Comparison of ENCODE assay signal across 25 cellular contexts in genomic region chr19:33554391-33554790, GRCh38.
"Had no signal": no experiment of that assay in that cellular context is flagged by ENCODE, and none has a peak within 500 bp of the region (broad histone marks: within the 10 kb centered on the region; RNA-seq: fewer than 3 reads in every experiment).

No MANE protein-coding gene starts in this region.

- DNase-seq: activated CD4-positive, alpha-beta T cell treated with anti-CD3 and anti-CD28 coated beads, Interleukin-2, amount 50 U/mL, for 1 hour; activated CD8-positive, alpha-beta T cell treated with anti-CD3 and anti-CD28 coated beads for 36 hours; activated naive CD4-positive, alpha-beta T cell; activated T-cell treated with anti-CD3 and anti-CD28 coated beads, Interleukin-2, amount 50 U/mL, for 4 hours; body of pancreas; cerebellar nuclear complex; colonic mucosa; effector CD8-positive, alpha-beta T cell; erythroblast; gastrocnemius medialis; glutamatergic neuron; left ventricle myocardium inferior; mucosa of descending colon; small intestine; stimulated activated CD4-positive, alpha-beta T cell treated with anti-CD3 and anti-CD28 coated beads, Interleukin-4, amount 100 ng/mL, for 24 hours; T-helper 2 cell had no signal

- H3K9me3 ChIP-seq: body of pancreas, colonic mucosa, gastrocnemius medialis, left ventricle myocardium inferior, mucosa of descending colon, neutrophil, sigmoid colon, thoracic aorta had no signal

- FAIRE-seq: small intestine had no signal

- H3K27me3 ChIP-seq: body of pancreas, cardiac muscle cell, colonic mucosa, neutrophil, sigmoid colon had no signal

- H3K27ac ChIP-seq: body of pancreas, cardiac muscle cell, colonic mucosa, gastrocnemius medialis, left ventricle myocardium inferior, neutrophil, sigmoid colon, thoracic aorta had no signal

- ATAC-seq: activated CD8-positive, alpha-beta T cell treated with anti-CD3 and anti-CD28 coated beads for 36 hours; activated naive CD4-positive, alpha-beta T cell treated with anti-CD3 and anti-CD28 coated beads, Interleukin-2, amount 50 U/mL, for 72 hours; activated T-cell treated with anti-CD3 and anti-CD28 coated beads, Interleukin-2, amount 50 U/mL, for 4 hours; activated T-helper 17 cell treated with anti-CD3 and anti-CD28 coated beads, Interleukin-2, amount 50 U/mL, for 72 hours; body of pancreas; gastrocnemius medialis; mucosa of descending colon; natural killer cell treated with Interleukin-12 subunit alpha and Interleukin-12 subunit beta and Interleukin-15 and Interleukin-18, amount 100 ng/mL, for 72 hours; stimulated activated effector memory CD8-positive, alpha-beta T cell treated with anti-CD3 and anti-CD28 coated beads, Interleukin-12 subunit alpha, Interleukin-12 subunit beta, amount 100 ng/mL, for 72 hours had no signal

- H3K36me3 ChIP-seq: cardiac muscle cell, colonic mucosa, gastrocnemius medialis, left ventricle myocardium inferior, neutrophil, sigmoid colon, thoracic aorta had no signal

- H3K4me1 ChIP-seq: body of pancreas, colonic mucosa, gastrocnemius medialis, left ventricle myocardium inferior, sigmoid colon had no signal

- H3K4me3 ChIP-seq: body of pancreas, cardiac muscle cell, colonic mucosa, gastrocnemius medialis, left ventricle myocardium inferior, lung, mucosa of descending colon, sigmoid colon, thoracic aorta had no signal
